Comparison of ENCODE assay signal across 1 cellular context in the genomic region with DNA sequence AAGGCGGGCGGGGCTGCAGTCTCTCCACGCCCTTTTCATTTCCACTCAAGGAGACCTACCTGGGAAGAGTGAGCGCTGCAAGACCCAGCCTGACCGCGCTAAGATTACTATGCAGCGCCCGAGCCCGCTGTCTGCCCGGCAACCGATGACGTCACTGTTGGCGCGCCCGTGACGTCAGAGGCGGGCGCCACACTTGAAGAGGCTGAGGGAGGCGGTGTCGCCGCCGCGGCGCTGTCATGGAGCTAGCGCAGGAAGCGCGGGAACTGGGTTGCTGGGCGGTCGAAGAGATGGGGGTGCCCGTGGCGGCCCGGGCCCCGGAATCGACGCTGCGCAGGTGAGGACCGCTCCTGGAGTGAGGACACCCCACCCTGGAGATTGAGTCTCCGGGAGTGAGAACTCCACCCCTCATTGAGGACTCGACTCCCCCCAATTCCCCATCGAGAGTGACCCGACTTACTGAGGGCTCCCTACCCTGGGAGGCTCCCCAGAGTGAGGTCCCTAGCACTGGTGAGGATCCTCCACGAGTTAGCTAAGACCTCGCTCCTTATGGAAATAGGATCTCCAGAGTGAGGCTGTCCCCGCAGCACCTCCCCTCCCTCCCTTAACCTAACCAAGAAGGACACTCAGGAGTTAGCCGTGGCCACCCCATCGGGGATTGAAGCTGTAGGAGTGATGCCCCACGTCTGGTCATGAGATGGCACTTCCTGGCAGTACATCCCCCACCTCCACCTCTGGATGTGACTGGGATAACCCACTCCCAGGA.
A peak's percentile ranks its signal among the peaks of the same experiment; 100 is the strongest.
TF ChIP-seq lines count a peak whose summit lies in the region.

A gene with protein sequence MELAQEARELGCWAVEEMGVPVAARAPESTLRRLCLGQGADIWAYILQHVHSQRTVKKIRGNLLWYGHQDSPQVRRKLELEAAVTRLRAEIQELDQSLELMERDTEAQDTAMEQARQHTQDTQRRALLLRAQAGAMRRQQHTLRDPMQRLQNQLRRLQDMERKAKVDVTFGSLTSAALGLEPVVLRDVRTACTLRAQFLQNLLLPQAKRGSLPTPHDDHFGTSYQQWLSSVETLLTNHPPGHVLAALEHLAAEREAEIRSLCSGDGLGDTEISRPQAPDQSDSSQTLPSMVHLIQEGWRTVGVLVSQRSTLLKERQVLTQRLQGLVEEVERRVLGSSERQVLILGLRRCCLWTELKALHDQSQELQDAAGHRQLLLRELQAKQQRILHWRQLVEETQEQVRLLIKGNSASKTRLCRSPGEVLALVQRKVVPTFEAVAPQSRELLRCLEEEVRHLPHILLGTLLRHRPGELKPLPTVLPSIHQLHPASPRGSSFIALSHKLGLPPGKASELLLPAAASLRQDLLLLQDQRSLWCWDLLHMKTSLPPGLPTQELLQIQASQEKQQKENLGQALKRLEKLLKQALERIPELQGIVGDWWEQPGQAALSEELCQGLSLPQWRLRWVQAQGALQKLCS (plus strand): TSS at position 177 of the 763 bp plus-strand sequence. CDS start 60 bp downstream, at position 237.

TF ChIP-seq in IMR-90, 13 proteins besides CTCF, POLR2A, EP300 and RAD21 (continued from another document):
- TF ChIP-seq USF2 (IDR thresholded peaks at IDR 0.05; ENCODE audit: low read depth, low read length): 0 out of 2 replicates have a peak, but pooled peaks have one; percentile 23
- TF ChIP-seq MAZ (IDR thresholded peaks at IDR 0.05; ENCODE audit: borderline replicate concordance, low read depth, low read length): peak; percentile 56; the same call in 1 of the 2 replicates
- TF ChIP-seq FOS (IDR thresholded peaks at IDR 0.05; ENCODE audit: low read depth, low read length): peak; percentile 80
- TF ChIP-seq ELK1 (IDR thresholded peaks at IDR 0.05; ENCODE audit: borderline replicate concordance, low read depth, low read length): no peak
- no peak for TF ChIP-seq SMC3 (IDR thresholded peaks at IDR 0.05; ENCODE audit: low read depth, low read length)
- 0 out of 2 replicates have a peak, but pooled peaks have one; percentile 26 for TF ChIP-seq CEBPB (IDR thresholded peaks at IDR 0.05; ENCODE audit: low read depth, low read length)
